Comparison of ENCODE assay signal across 8 cellular contexts in genomic region chrX:153582896-153583295, GRCh38. TPM values are rescaled to one million over a fixed set of nuclear protein-coding genes. Genes with fewer than 3 reads are reported as not detected.
A peak's percentile ranks its signal among the peaks of the same experiment; 100 is the strongest.
DNase-seq lines count a peak whose midpoint lies in the region; ATAC-seq and TF ChIP-seq lines count a peak whose summit lies in the region.

No MANE protein-coding gene starts in this region.

- no peaks in the 10 kb centered on the region for H3K27me3 ChIP-seq in DND-41 (ENCODE audit: insufficient read depth, low read length, poor library complexity)
- H3K27me3 ChIP-seq in colonic mucosa, result no peaks in the 10 kb centered on the region

- peak overlapping the region; percentile 51 for H3K27ac Mint-ChIP-seq in activated CD4-positive, alpha-beta T cell treated with anti-CD3 and anti-CD28 coated beads for 36 hours

- CTCF ChIA-PET in activated CD4-positive, alpha-beta T cell treated with anti-CD3 and anti-CD28 coated beads for 36 hours (lab: Charles Lee), result interaction anchor here (0.7 to 1.2 kb wide), 3 partner anchors 17 to 76 kb away, joined by 3 to 5 read pairs (median 3); no protein-coding TSS in a partner anchor

- peak overlapping the region; percentile 63 for H3K4me2 ChIP-seq in DND-41 (ENCODE audit: insufficient read depth, low read length)

- peak overlapping the region; percentile 70; the same call in 1 of the 2 replicates for H2AFZ ChIP-seq in DND-41 (ENCODE audit: low read depth, low read length)

- TF ChIP-seq CTCF in DND-41 (IDR thresholded peaks at IDR 0.05; ENCODE audit: borderline replicate concordance, extremely low read depth, low read length, poor library complexity, severe bottlenecking) (no peak), epithelial cell of esophagus (IDR thresholded peaks at IDR 0.05; ENCODE audit: insufficient read depth, low read depth, low read length, missing control alignments) (no peak), colonic mucosa (IDR thresholded peaks at IDR 0.05) (no peak)

- no peaks in the 10 kb centered on the region for H3K9me3 Mint-ChIP-seq in activated CD4-positive, alpha-beta T cell treated with anti-CD3 and anti-CD28 coated beads for 36 hours (ENCODE audit: low read depth)

- intact Hi-C loops in activated CD4-positive, alpha-beta T cell treated with anti-CD3 and anti-CD28 coated beads for 36 hours (cut with DNase I, micrococcal nuclease), result loop anchor here (1.0 to 2.0 kb wide), 2 partner anchors 14 to 16 kb away; partner anchors contain the start of gene CCNQ (in 1 of the 2)
- intact Hi-C loops in colonic mucosa (cut with DNase I), result no loop called here

- H3K4me3 ChIP-seq in DND-41 (ENCODE audit: low read depth in 1 of 2, low read length in 2 of 2) (peak overlapping the region in 1 of 2 experiments; percentile 41; a peak in 2 of 4 replicates), epithelial cell of esophagus (ENCODE audit: low read length) (no peak overlapping the region), colonic mucosa (no peak overlapping the region)

- H3K36me3 ChIP-seq in DND-41 (ENCODE audit: insufficient read depth, low read length), result peaks cover 10% of the 10 kb centered on the region
- peaks cover 11% of the 10 kb centered on the region; the same call in 1 of the 2 replicates for H3K36me3 ChIP-seq in KOPT-K1 (ENCODE audit: insufficient read depth, low read length)
- H3K36me3 ChIP-seq in colonic mucosa, result no peaks in the 10 kb centered on the region

- H4K20me1 ChIP-seq in DND-41 (ENCODE audit: insufficient read depth, low read length), result no peaks in the 10 kb centered on the region

- ATAC-seq in DND-41 (ENCODE audit: insufficient read depth, low read depth) (peak; percentile 100), GM21381 (IDR thresholded peaks at IDR 0.05; ENCODE audit: unreplicated experiment) (peak; percentile 95)
- ATAC-seq in activated CD4-positive, alpha-beta T cell treated with anti-CD3 and anti-CD28 coated beads for 36 hours, result peak; percentile 100

- peaks cover 7% of the 10 kb centered on the region for H3K36me3 Mint-ChIP-seq in activated CD4-positive, alpha-beta T cell treated with anti-CD3 and anti-CD28 coated beads for 36 hours (ENCODE audit: low read depth)

- no peaks in the 10 kb centered on the region for H3K79me2 ChIP-seq in DND-41 (ENCODE audit: insufficient read depth, low read length)

- POLR2A ChIA-PET in activated CD4-positive, alpha-beta T cell treated with anti-CD3 and anti-CD28 coated beads for 36 hours (lab: Charles Lee), result interaction anchor here (0.5 kb wide), 1 partner anchor 86 kb away, joined by 3 read pairs; no protein-coding TSS in a partner anchor

- peak overlapping the region; percentile 10 for H3K4me3 Mint-ChIP-seq in activated CD4-positive, alpha-beta T cell treated with anti-CD3 and anti-CD28 coated beads for 36 hours

- peak; percentile 81 for DNase-seq in DND-41
- peak; percentile 81 for DNase-seq in activated CD4-positive, alpha-beta T cell treated with anti-CD3 and anti-CD28 coated beads for 36 hours
- DNase-seq in epithelial cell of esophagus (ENCODE audit: low read depth), result peak; percentile 29
- peak; percentile 26 to 37 (median 33) for DNase-seq in stimulated activated CD4-positive, alpha-beta T cell treated with anti-CD3 and anti-CD28 coated beads, TNF-alpha, amount 100 ng/mL, for 1 hour (ENCODE audit: low read depth in 3 of 3, low spot score in 1 of 3)
- DNase-seq in DMS53 (lab: John Stamatoyannopoulos, UW), result no peak
- no peak for DNase-seq in colonic mucosa

- H3K9me3 ChIP-seq in DND-41 (ENCODE audit: insufficient read depth, low read length, severe bottlenecking), result no peaks in the 10 kb centered on the region
- no peaks in the 10 kb centered on the region for H3K9me3 ChIP-seq in KOPT-K1 (ENCODE audit: insufficient read depth, low read length, poor library complexity, severe bottlenecking)
- H3K9me3 ChIP-seq in colonic mucosa, result no peaks in the 10 kb centered on the region

- H3K27ac ChIP-seq in DND-41 (ENCODE audit: low read length) (peak overlapping the region; percentile 47; the same call in 1 of the 2 replicates), KOPT-K1 (ENCODE audit: low read depth, low read length, poor library complexity, severe bottlenecking) (peak overlapping the region; percentile 53), colonic mucosa (no peak overlapping the region)

- H3K27me3 Mint-ChIP-seq in activated CD4-positive, alpha-beta T cell treated with anti-CD3 and anti-CD28 coated beads for 36 hours, result no peaks in the 10 kb centered on the region

- H3K9ac ChIP-seq in DND-41 (ENCODE audit: low read depth, low read length) (peak overlapping the region; percentile 44), colonic mucosa (ENCODE audit: low read depth in 2 of 2, low read length in 2 of 2) (no peak overlapping the region)

- H3K4me1 ChIP-seq in DND-41 (ENCODE audit: insufficient read depth, low read length) (peaks cover 16% of the 10 kb centered on the region), colonic mucosa (no peaks in the 10 kb centered on the region)

- H3K4me1 Mint-ChIP-seq in activated CD4-positive, alpha-beta T cell treated with anti-CD3 and anti-CD28 coated beads for 36 hours, result peaks cover 19% of the 10 kb centered on the region

RNA-seq across cellular contexts. Expression of gene CCNQ, which starts 16.0 kb away (rescaled TPM):
- 10 to 100 TPM; 13.9 to 14.7 TPM for total RNA-seq in activated CD4-positive, alpha-beta T cell treated with anti-CD3 and anti-CD28 coated beads for 36 hours
- 10 to 100 TPM; 16.3 to 24.0 TPM for total RNA-seq in colonic mucosa

Comparison
In these comparisons a context has a peak if more than half of its experiments do, and no peak if none do; other contexts are left out.
1. DNase-seq: peak in DND-41 (single experiment), activated CD4-positive, alpha-beta T cell treated with anti-CD3 and anti-CD28 coated beads for 36 hours (single experiment), epithelial cell of esophagus (single experiment) and stimulated activated CD4-positive, alpha-beta T cell treated with anti-CD3 and anti-CD28 coated beads, TNF-alpha, amount 100 ng/mL, for 1 hour (3 of 3); none in DMS53 (single experiment) and colonic mucosa (single experiment).
2. Peak in every context shown above with its lines, with median percentiles within 50 percentile points of each other: ATAC-seq.